Comparison of ENCODE assay signal across 8 cellular contexts in genomic region chr4:139560396-139561084, GRCh38. TPM values are rescaled to one million over a fixed set of nuclear protein-coding genes. Genes with fewer than 3 reads are reported as not detected.
A peak's percentile ranks its signal among the peaks of the same experiment; 100 is the strongest.
DNase-seq lines count a peak whose midpoint lies in the region; ATAC-seq lines count a peak whose summit lies in the region.

No MANE protein-coding gene starts in this region.

- peaks cover 28% of the 10 kb centered on the region for H3K4me1 Mint-ChIP-seq in activated T-helper 1 cell treated with anti-CD3 and anti-CD28 coated beads, Interleukin-12 subunit alpha, Interleukin-12 subunit beta, Interleukin-2, Interleukin-4 antibody, amounts not matched to agents 30 ng/mL and 10 ng/mL and 1 ng/mL, durations not matched to agents 14 hours and 24 hours and 36 hours (ENCODE audit: low read depth)
- H3K4me1 Mint-ChIP-seq in naive thymus-derived CD8-positive, alpha-beta T cell: peaks cover 11 to 35% (median 27%) of the 10 kb centered on the region in 4 donors

- intact Hi-C loops in activated T-helper 1 cell treated with anti-CD3 and anti-CD28 coated beads, Interleukin-12 subunit alpha, Interleukin-12 subunit beta, Interleukin-2, Interleukin-4 antibody, amounts not matched to agents 30 ng/mL and 10 ng/mL and 1 ng/mL, durations not matched to agents 14 hours and 24 hours and 36 hours (cut with micrococcal nuclease): no loop called here

- ATAC-seq in naive thymus-derived CD8-positive, alpha-beta T cell: peak; percentile 13 to 41
- no peak for ATAC-seq in HG02973 (IDR thresholded peaks at IDR 0.05; ENCODE audit: unreplicated experiment)

- no peaks in the 10 kb centered on the region for H3K36me3 Mint-ChIP-seq in activated T-helper 1 cell treated with anti-CD3 and anti-CD28 coated beads, Interleukin-12 subunit alpha, Interleukin-12 subunit beta, Interleukin-2, Interleukin-4 antibody, amounts not matched to agents 30 ng/mL and 10 ng/mL and 1 ng/mL, durations not matched to agents 14 hours and 24 hours and 36 hours (ENCODE audit: low read depth)
- H3K36me3 Mint-ChIP-seq in naive thymus-derived CD8-positive, alpha-beta T cell: peaks cover 0 to 2% (median 0%) of the 10 kb centered on the region in 3 donors

- peak; percentile 40 for DNase-seq in DMS153 treated with DMSO at 0.1 percent for 48 hours (lab: John Stamatoyannopoulos, UW; ENCODE audit: unreplicated experiment)
- peak; percentile 83 for DNase-seq in KBM-7
- no peak for DNase-seq in activated T-helper 1 cell treated with anti-CD3 and anti-CD28 coated beads, Interleukin-12 subunit alpha, Interleukin-12 subunit beta, Interleukin-2, Interleukin-4 antibody, amounts not matched to agents 30 ng/mL and 10 ng/mL and 1 ng/mL, durations not matched to agents 14 hours and 24 hours and 36 hours (ENCODE audit: low spot score)
- DNase-seq in naive thymus-derived CD8-positive, alpha-beta T cell: peak in 2 of 10 donors; percentile 18 to 30
- no peak for DNase-seq in mesenteric fat pad (ENCODE audit: low spot score)
- DNase-seq in cerebellar cortex (ENCODE audit: low spot score): no peak
- no peak for DNase-seq in HPDE6-E6E7 (ENCODE audit: extremely low spot score)

- H3K9me3 Mint-ChIP-seq in activated T-helper 1 cell treated with anti-CD3 and anti-CD28 coated beads, Interleukin-12 subunit alpha, Interleukin-12 subunit beta, Interleukin-2, Interleukin-4 antibody, amounts not matched to agents 30 ng/mL and 10 ng/mL and 1 ng/mL, durations not matched to agents 14 hours and 24 hours and 36 hours: no peaks in the 10 kb centered on the region
- no peaks in the 10 kb centered on the region for H3K9me3 Mint-ChIP-seq in naive thymus-derived CD8-positive, alpha-beta T cell

- no peak overlapping the region for H3K4me3 Mint-ChIP-seq in activated T-helper 1 cell treated with anti-CD3 and anti-CD28 coated beads, Interleukin-12 subunit alpha, Interleukin-12 subunit beta, Interleukin-2, Interleukin-4 antibody, amounts not matched to agents 30 ng/mL and 10 ng/mL and 1 ng/mL, durations not matched to agents 14 hours and 24 hours and 36 hours
- peak overlapping the region in 2 of 10 donors; percentile 29 to 69 for H3K4me3 Mint-ChIP-seq in naive thymus-derived CD8-positive, alpha-beta T cell

- peaks cover 17% of the 10 kb centered on the region for H3K27me3 Mint-ChIP-seq in activated T-helper 1 cell treated with anti-CD3 and anti-CD28 coated beads, Interleukin-12 subunit alpha, Interleukin-12 subunit beta, Interleukin-2, Interleukin-4 antibody, amounts not matched to agents 30 ng/mL and 10 ng/mL and 1 ng/mL, durations not matched to agents 14 hours and 24 hours and 36 hours (ENCODE audit: insufficient read depth)
- peaks cover 0 to 13% (median 3%) of the 10 kb centered on the region in 5 donors for H3K27me3 Mint-ChIP-seq in naive thymus-derived CD8-positive, alpha-beta T cell

- in situ Hi-C loops in KBM-7 (cut with MboI; ENCODE audit: low pct_unique_long_range_greater_than_20kb, low sequenced_read_pairs): no loop called here

- POLR2A ChIA-PET in naive thymus-derived CD8-positive, alpha-beta T cell (lab: Charles Lee): interaction anchor here (1.1 kb wide), 1 partner anchor 18 kb away, joined by 3 read pairs; no protein-coding TSS in a partner anchor

- H3K27ac Mint-ChIP-seq in activated T-helper 1 cell treated with anti-CD3 and anti-CD28 coated beads, Interleukin-12 subunit alpha, Interleukin-12 subunit beta, Interleukin-2, Interleukin-4 antibody, amounts not matched to agents 30 ng/mL and 10 ng/mL and 1 ng/mL, durations not matched to agents 14 hours and 24 hours and 36 hours: peak overlapping the region; percentile 27
- peak overlapping the region in 8 of 10 donors; percentile 35 to 84 (median 59) for H3K27ac Mint-ChIP-seq in naive thymus-derived CD8-positive, alpha-beta T cell

RNA-seq across cellular contexts. Expression of gene SETD7, which starts 4.5 kb away (rescaled TPM):
- total RNA-seq in activated T-helper 1 cell treated with anti-CD3 and anti-CD28 coated beads, Interleukin-12 subunit alpha, Interleukin-12 subunit beta, Interleukin-2, Interleukin-4 antibody, amounts not matched to agents 30 ng/mL and 10 ng/mL and 1 ng/mL, durations not matched to agents 14 hours and 24 hours and 36 hours: 17.4 and 18.7 TPM in 2 replicates
- 1 to 10 TPM; 2.3 to 2.7 TPM for total RNA-seq in naive thymus-derived CD8-positive, alpha-beta T cell
- polyA plus RNA-seq in naive thymus-derived CD8-positive, alpha-beta T cell: under 1 TPM; 0.09 to 0.36 (median 0.32) TPM
- 81.0 TPM for total RNA-seq in mesenteric fat pad

Comparison
In these comparisons a context has a peak if more than half of its experiments do, and no peak if none do; other contexts are left out.
1. DNase-seq: peak in DMS153 treated with DMSO at 0.1 percent for 48 hours (single experiment) and KBM-7 (single experiment); none in activated T-helper 1 cell treated with anti-CD3 and anti-CD28 coated beads, Interleukin-12 subunit alpha, Interleukin-12 subunit beta, Interleukin-2, Interleukin-4 antibody, amounts not matched to agents 30 ng/mL and 10 ng/mL and 1 ng/mL, durations not matched to agents 14 hours and 24 hours and 36 hours (single experiment), mesenteric fat pad (single experiment), cerebellar cortex (single experiment) and HPDE6-E6E7 (single experiment).